In genomic region chr7:76020031-76020714, GRCh38 we compare ENCODE assay signal across 8 cellular contexts. TPM values are rescaled to one million over a fixed set of nuclear protein-coding genes. Genes with fewer than 3 reads are reported as not detected.
DNase-seq lines count a peak whose midpoint lies in the region; ATAC-seq, FAIRE-seq and TF ChIP-seq lines count a peak whose summit lies in the region.

No MANE protein-coding gene starts in this region.

- peak; percentile 82 for FAIRE-seq in GM12891 (lab: Jason Lieb, UNC)

- no peak overlapping the region for H3K27ac ChIP-seq in coronary artery

- TF ChIP-seq POLR2A in GM12891 (IDR thresholded peaks at IDR 0.05; ENCODE audit: low read depth, low read length), result no peak
- no peak for TF ChIP-seq POLR2A in lower leg skin (IDR thresholded peaks at IDR 0.05)

- 29 to 45% methylated on average over 4 to 6 of the region's 6 CpGs for whole genome bisulfite sequencing in lower leg skin, 2 donors

- no peak for ATAC-seq in HG03571 (IDR thresholded peaks at IDR 0.05; ENCODE audit: unreplicated experiment)

- H3K4me3 ChIP-seq in coronary artery, result no peak overlapping the region
- H3K4me3 ChIP-seq in lower leg skin (ENCODE audit: low read depth, poor library complexity, severe bottlenecking), result no peak overlapping the region

- DNase-seq in A172 (ENCODE audit: low spot score), result peak; percentile 71
- DNase-seq in GM12891 (ENCODE audit: insufficient read length, low spot score), result peak; percentile 62
- peak; percentile 37 for DNase-seq in NCI-H2107 treated with DMSO at 0.1 percent for 48 hours (lab: John Stamatoyannopoulos, UW; ENCODE audit: unreplicated experiment)
- DNase-seq in activated CD4-positive, alpha-beta T cell treated with anti-CD3 and anti-CD28 coated beads for 48 hours, result peak; percentile 80
- DNase-seq in coronary artery (ENCODE audit: low spot score), result no peak
- peak; percentile 48 to 95 for DNase-seq in lower leg skin (ENCODE audit: low spot score in 2 of 2)
- peak; percentile 40 to 67 (median 52) for DNase-seq in stimulated activated CD4-positive, alpha-beta T cell treated with anti-CD3 and anti-CD28 coated beads, TNF-alpha, amount 100 ng/mL, for 48 hours (ENCODE audit: low read depth in 3 of 3)

- peak; percentile 86 for TF ChIP-seq CTCF in coronary artery (IDR thresholded peaks at IDR 0.05)
- peak in 1 of 3 donors; percentile 80 for TF ChIP-seq CTCF in lower leg skin (IDR thresholded peaks at IDR 0.05)

- intact Hi-C loops in lower leg skin (cut with DNase I; ENCODE audit: low total_unique reads), result no loop called here

TF ChIP-seq in GM12891, 5 proteins besides CTCF, POLR2A, EP300 and RAD21:
- no peak for TF ChIP-seq POLR2AphosphoS5 (IDR thresholded peaks at IDR 0.05; ENCODE audit: low read depth, low read length)
- TF ChIP-seq POU2F2 (IDR thresholded peaks at IDR 0.05; ENCODE audit: low read depth, low read length), result 0 out of 2 replicates have a peak, but pooled peaks have one; percentile 15

RNA-seq across cellular contexts. Expression of gene TMEM120A, which starts 25.8 kb away (rescaled TPM):
- total RNA-seq in A172 (2014; rRNA removed; shearing (Covaris generic)), result 13.6 and 26.5 TPM in 2 replicates
- 41.7 TPM for polyA plus RNA-seq in GM12891 (2012; ENCODE audit: low read depth, missing spikeins)
- total RNA-seq in lower leg skin, result 10 to 100 TPM; 17.7 to 37.4 (median 27.6) TPM

RNA-seq across cellular contexts. Expression of gene STYXL1, which starts 27.6 kb away (rescaled TPM):
- 52.3 and 84.7 TPM in 2 replicates for total RNA-seq in A172 (2014; rRNA removed; shearing (Covaris generic))
- polyA plus RNA-seq in GM12891 (2012; ENCODE audit: low read depth, missing spikeins), result 46.1 TPM
- total RNA-seq in lower leg skin, result 10 to 100 TPM; 33.4 to 63.9 (median 42.2) TPM

RNA-seq across cellular contexts. Expression of gene MDH2, which starts 27.7 kb away (rescaled TPM):
- 92.9 and 121 TPM in 2 replicates for total RNA-seq in A172 (2014; rRNA removed; shearing (Covaris generic))
- polyA plus RNA-seq in GM12891 (2012; ENCODE audit: low read depth, missing spikeins), result 196 TPM
- total RNA-seq in lower leg skin, result 100 to 1,000 TPM in 3 of 4 donors, 10 to 100 TPM in 1; 89.3 to 121 (median 110) TPM
